15 cellular contexts compared by ENCODE assay signal in genomic region chr9:87259543-87259942, GRCh38.
DNase-seq lines count a peak whose midpoint lies in the region; ATAC-seq and TF ChIP-seq lines count a peak whose summit lies in the region.
"Had no signal": no experiment of that assay in that cellular context is flagged by ENCODE, and none has a peak within 500 bp of the region (broad histone marks: within the 10 kb centered on the region; RNA-seq: fewer than 3 reads in every experiment).

No MANE protein-coding gene starts in this region.

- in situ Hi-C loops in brain microvascular endothelial cell (cut with HindIII; ENCODE audit: low pct_ligation_motif_present, low sequenced_read_pairs): no loop called here
- in situ Hi-C loops in KBM-7 (cut with MboI; ENCODE audit: low pct_unique_long_range_greater_than_20kb, low sequenced_read_pairs): no loop called here

- H3K27ac Mint-ChIP-seq in stimulated activated memory B cell treated with anti-CD40 and anti-IgM and Interleukin-4, amounts not matched to agents 10 μg/mL and 1 μg/mL and 100 μg/mL, for 72 hours: no peak overlapping the region
- H3K27ac Mint-ChIP-seq in naive thymus-derived CD4-positive, alpha-beta T cell: no peak overlapping the region
- H3K27ac Mint-ChIP-seq: activated naive CD8-positive, alpha-beta T cell treated with anti-CD3 and anti-CD28 coated beads, Interleukin-2, amount 50 U/mL, for 24 hours; activated T-cell treated with anti-CD3 and anti-CD28 coated beads, Interleukin-2, amount 50 U/mL, for 24 hours; H9 had no signal

- no peak overlapping the region for H3K27ac ChIP-seq in brain microvascular endothelial cell
- H3K27ac ChIP-seq in neural cell (ENCODE audit: low read length): peak overlapping the region; percentile 42
- no peak overlapping the region for H3K27ac ChIP-seq in naive thymus-derived CD4-positive, alpha-beta T cell (ENCODE audit: low read depth, low read length)
- H3K27ac ChIP-seq: dorsolateral prefrontal cortex had no signal

- H3K4me1 Mint-ChIP-seq in stimulated activated memory B cell treated with anti-CD40 and anti-IgM and Interleukin-4, amounts not matched to agents 10 μg/mL and 1 μg/mL and 100 μg/mL, for 72 hours: no peaks in the 10 kb centered on the region
- no peaks in the 10 kb centered on the region for H3K4me1 Mint-ChIP-seq in naive thymus-derived CD4-positive, alpha-beta T cell
- H3K4me1 Mint-ChIP-seq: activated naive CD8-positive, alpha-beta T cell treated with anti-CD3 and anti-CD28 coated beads, Interleukin-2, amount 50 U/mL, for 24 hours; H9 had no signal

- no peak for TF ChIP-seq EP300 in neural cell (conservative IDR thresholded peaks at IDR 0.05; ENCODE audit: poor library complexity, severe bottlenecking)

- H3K36me3 Mint-ChIP-seq in stimulated activated memory B cell treated with anti-CD40 and anti-IgM and Interleukin-4, amounts not matched to agents 10 μg/mL and 1 μg/mL and 100 μg/mL, for 72 hours: no peaks in the 10 kb centered on the region
- no peaks in the 10 kb centered on the region for H3K36me3 Mint-ChIP-seq in naive thymus-derived CD4-positive, alpha-beta T cell

- H3F3A ChIP-seq in neural cell (ENCODE audit: insufficient read depth, low read length, poor library complexity, severe bottlenecking): no peaks in the 10 kb centered on the region

- no peaks in the 10 kb centered on the region for H3K9me3 ChIP-seq in neural cell (ENCODE audit: low read length)
- no peaks in the 10 kb centered on the region for H3K9me3 ChIP-seq in naive thymus-derived CD4-positive, alpha-beta T cell (ENCODE audit: control insufficient read depth in 2 of 3, low read length in 3 of 3)

- POLR2A ChIA-PET in naive thymus-derived CD4-positive, alpha-beta T cell (lab: Charles Lee): no interaction called here

- no peaks in the 10 kb centered on the region for H3K4me1 ChIP-seq in naive thymus-derived CD4-positive, alpha-beta T cell (ENCODE audit: control insufficient read depth in 2 of 2, insufficient read depth in 2 of 2, low read length in 2 of 2)

- ATAC-seq in HG02623 (IDR thresholded peaks at IDR 0.05; ENCODE audit: unreplicated experiment): peak; percentile 45
- no peak for ATAC-seq in stimulated activated memory B cell treated with anti-CD40 and anti-IgM and Interleukin-4, amounts not matched to agents 10 μg/mL and 1 μg/mL and 100 μg/mL, for 72 hours
- no peak for ATAC-seq in naive thymus-derived CD4-positive, alpha-beta T cell
- ATAC-seq: activated naive CD8-positive, alpha-beta T cell treated with anti-CD3 and anti-CD28 coated beads, Interleukin-2, amount 50 U/mL, for 24 hours had no signal

- H3K27me3 Mint-ChIP-seq in stimulated activated memory B cell treated with anti-CD40 and anti-IgM and Interleukin-4, amounts not matched to agents 10 μg/mL and 1 μg/mL and 100 μg/mL, for 72 hours: no peaks in the 10 kb centered on the region
- H3K27me3 Mint-ChIP-seq in naive thymus-derived CD4-positive, alpha-beta T cell: peaks cover 0 to 14% (median 5%) of the 10 kb centered on the region in 5 donors
- H3K27me3 Mint-ChIP-seq: activated naive CD8-positive, alpha-beta T cell treated with anti-CD3 and anti-CD28 coated beads, Interleukin-2, amount 50 U/mL, for 24 hours had no signal

- CTCF ChIA-PET in naive thymus-derived CD4-positive, alpha-beta T cell (lab: Charles Lee): no interaction called here

- TF ChIP-seq RAD21 in neural cell (conservative IDR thresholded peaks at IDR 0.05): no peak

- no peak overlapping the region for H3K4me2 ChIP-seq in neural cell (ENCODE audit: low read length)

- DNase-seq in GM12865 (ENCODE audit: low read depth) (peak; percentile 35), brain microvascular endothelial cell (peak; percentile 39), pons (ENCODE audit: low spot score) (no peak), KBM-7 (no peak)
- no peak for DNase-seq in naive thymus-derived CD4-positive, alpha-beta T cell
- DNase-seq: activated CD4-positive, alpha-beta T cell treated with anti-CD3 and anti-CD28 coated beads for 4 hours; activated naive CD8-positive, alpha-beta T cell treated with anti-CD3 and anti-CD28 coated beads, Interleukin-2, amount 50 U/mL, for 24 hours; activated T-cell treated with anti-CD3 and anti-CD28 coated beads, Interleukin-2, amount 50 U/mL, for 24 hours; dorsolateral prefrontal cortex; foreskin melanocyte; H9; NCI-H345 had no signal

- H3K36me3 ChIP-seq in brain microvascular endothelial cell (replicated peaks): no peaks in the 10 kb centered on the region
- H3K36me3 ChIP-seq in neural cell (ENCODE audit: insufficient read depth, low read length): no peaks in the 10 kb centered on the region
- H3K36me3 ChIP-seq in naive thymus-derived CD4-positive, alpha-beta T cell (ENCODE audit: control insufficient read depth in 2 of 3, insufficient read depth in 3 of 3, low read length in 3 of 3): no peaks in the 10 kb centered on the region

- H3K79me2 ChIP-seq in neural cell (replicated peaks; ENCODE audit: insufficient read depth, low read length): no peaks in the 10 kb centered on the region

- TF ChIP-seq CTCF in GM12865 (IDR thresholded peaks at IDR 0.05; ENCODE audit: insufficient read depth, low read depth, low read length, missing control alignments): no peak
- TF ChIP-seq CTCF in brain microvascular endothelial cell (IDR thresholded peaks at IDR 0.05; ENCODE audit: low read depth, low read length, missing control alignments): no peak
- TF ChIP-seq CTCF in neural cell (IDR thresholded peaks at IDR 0.05; ENCODE audit: poor library complexity, severe bottlenecking): no peak

- no peak overlapping the region for H3K4me3 ChIP-seq in GM12865 (ENCODE audit: low read depth, low read length)
- H3K4me3 ChIP-seq in brain microvascular endothelial cell (ENCODE audit: low read depth, low read length): no peak overlapping the region
- H3K4me3 ChIP-seq in neural cell (ENCODE audit: low read length): no peak overlapping the region
- no peak overlapping the region for H3K4me3 ChIP-seq in naive thymus-derived CD4-positive, alpha-beta T cell (ENCODE audit: low read length)
- H3K4me3 ChIP-seq: dorsolateral prefrontal cortex had no signal

- H4K20me1 ChIP-seq in neural cell (ENCODE audit: insufficient read depth): no peaks in the 10 kb centered on the region

- intact Hi-C loops in naive thymus-derived CD4-positive, alpha-beta T cell (cut with micrococcal nuclease): no loop called here

- H3K4me3 Mint-ChIP-seq in stimulated activated memory B cell treated with anti-CD40 and anti-IgM and Interleukin-4, amounts not matched to agents 10 μg/mL and 1 μg/mL and 100 μg/mL, for 72 hours: no peak overlapping the region
- no peak overlapping the region for H3K4me3 Mint-ChIP-seq in naive thymus-derived CD4-positive, alpha-beta T cell
- H3K4me3 Mint-ChIP-seq: activated naive CD8-positive, alpha-beta T cell treated with anti-CD3 and anti-CD28 coated beads, Interleukin-2, amount 50 U/mL, for 24 hours; activated T-cell treated with anti-CD3 and anti-CD28 coated beads, Interleukin-2, amount 50 U/mL, for 24 hours; H9 had no signal

- peaks cover 6% of the 10 kb centered on the region for H3K9me3 Mint-ChIP-seq in stimulated activated memory B cell treated with anti-CD40 and anti-IgM and Interleukin-4, amounts not matched to agents 10 μg/mL and 1 μg/mL and 100 μg/mL, for 72 hours
- H3K9me3 Mint-ChIP-seq in naive thymus-derived CD4-positive, alpha-beta T cell: peaks cover 0 to 6% (median 0%) of the 10 kb centered on the region in 11 donors
- H3K9me3 Mint-ChIP-seq: activated T-cell treated with anti-CD3 and anti-CD28 coated beads, Interleukin-2, amount 50 U/mL, for 24 hours; H9 had no signal

- no peaks in the 10 kb centered on the region for H3K9me2 ChIP-seq in neural cell (ENCODE audit: insufficient read depth, low read length)

- H3K27me3 ChIP-seq in brain microvascular endothelial cell (replicated peaks) (no peaks in the 10 kb centered on the region), neural cell (ENCODE audit: insufficient read depth, low read depth, low read length) (no peaks in the 10 kb centered on the region)
- no peaks in the 10 kb centered on the region for H3K27me3 ChIP-seq in naive thymus-derived CD4-positive, alpha-beta T cell (ENCODE audit: control insufficient read depth in 2 of 2, insufficient read depth in 2 of 2, low read length in 2 of 2)
- H3K27me3 ChIP-seq: dorsolateral prefrontal cortex had no signal

- H3K9ac ChIP-seq in neural cell (ENCODE audit: low read length): no peak overlapping the region

- peak overlapping the region; percentile 2 for H2AFZ ChIP-seq in neural cell (ENCODE audit: low read depth, low read length)

TF ChIP-seq in neural cell, 6 proteins besides CTCF, POLR2A, EP300 and RAD21:
- TF ChIP-seq EZH2 (IDR thresholded peaks at IDR 0.05; ENCODE audit: borderline replicate concordance, insufficient read depth, low read length, poor library complexity, severe bottlenecking) (no peak), POLR2AphosphoS5 (IDR thresholded peaks at IDR 0.05) (peak; percentile 28), MXI1 (conservative IDR thresholded peaks at IDR 0.05; ENCODE audit: poor library complexity, severe bottlenecking) (no peak)

Comparison
In these comparisons a context has a peak if more than half of its experiments do, and no peak if none do; other contexts are left out.
1. DNase-seq: peak in GM12865 (single experiment) and brain microvascular endothelial cell (single experiment); none in pons (single experiment), KBM-7 (single experiment) and naive thymus-derived CD4-positive, alpha-beta T cell (0 of 9).